1 cellular context compared by ENCODE assay signal in the genomic region with DNA sequence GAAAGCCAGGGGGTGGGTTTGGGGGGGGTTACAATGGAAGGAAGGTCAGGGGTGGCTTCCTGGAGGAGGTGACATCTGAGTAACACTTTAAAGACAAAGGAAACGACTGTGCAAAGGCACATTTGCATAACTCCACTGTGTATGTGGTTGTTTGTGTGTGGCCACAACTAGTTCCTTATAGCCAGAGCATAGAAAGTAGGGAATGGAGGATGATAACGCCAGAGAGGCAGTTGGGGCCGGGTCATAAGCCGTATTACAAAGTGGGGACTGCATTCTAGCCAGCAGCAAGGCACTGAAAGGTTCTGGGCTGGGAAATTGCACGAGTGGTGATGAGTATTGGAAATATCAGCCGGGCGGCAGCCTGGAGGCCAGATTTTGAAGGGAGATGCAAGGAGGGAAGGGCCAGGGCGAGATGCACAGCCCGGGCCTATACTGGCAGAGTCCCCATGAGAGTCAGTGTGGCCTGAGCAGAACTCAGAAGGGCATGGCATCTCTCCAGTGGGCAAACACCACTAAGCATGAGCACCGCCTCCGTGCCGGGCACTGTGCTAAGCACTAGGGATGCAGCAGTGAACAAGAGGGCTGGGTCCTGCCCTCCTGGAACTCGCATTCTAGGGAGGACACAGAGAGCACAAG.
TF ChIP-seq lines count a peak whose summit lies in the region.

No MANE protein-coding gene starts in this region.

TF ChIP-seq in SK-N-SH, 30 proteins besides CTCF, POLR2A, EP300 and RAD21 (continued from another document):
- no peak for TF ChIP-seq MXI1 (IDR thresholded peaks at IDR 0.05; ENCODE audit: low read depth, low read length)
- no peak for TF ChIP-seq TAF1 (IDR thresholded peaks at IDR 0.05; ENCODE audit: borderline replicate concordance, low read depth, low read length)
- no peak for TF ChIP-seq GABPA (IDR thresholded peaks at IDR 0.05; ENCODE audit: low read depth)
- TF ChIP-seq RCOR1 (IDR thresholded peaks at IDR 0.05; ENCODE audit: low read length), result no peak
- no peak for TF ChIP-seq TCF12 (IDR thresholded peaks at IDR 0.05)
TF ChIP-seq in SK-N-SH: peak in this region for 0.
